In the genomic region with DNA sequence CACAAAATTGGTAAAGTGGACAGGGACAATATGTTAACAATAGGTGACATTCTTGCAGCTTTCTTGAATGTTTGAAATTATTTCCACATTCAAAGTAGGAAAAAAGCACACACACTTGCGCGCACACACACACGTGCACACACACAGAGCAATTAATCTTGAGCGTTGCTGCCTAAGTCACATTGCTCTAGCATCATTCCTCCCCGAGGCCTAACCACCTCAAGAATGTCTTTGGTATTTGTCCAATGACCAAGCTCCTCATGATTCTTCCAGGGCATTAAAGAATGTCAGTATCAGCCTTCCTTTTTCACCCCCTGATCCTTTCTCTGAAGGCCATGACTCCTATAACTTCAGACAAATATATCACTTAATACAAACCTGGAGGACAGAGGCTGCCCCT, we compare ENCODE assay signal across 1 cellular context.
TF ChIP-seq lines count a peak whose summit lies in the region.

No MANE protein-coding gene starts in this region.

TF ChIP-seq in WTC11, 78 proteins besides CTCF, POLR2A, EP300 and RAD21 (continued from another document):
- TF ChIP-seq, protein P1, sequence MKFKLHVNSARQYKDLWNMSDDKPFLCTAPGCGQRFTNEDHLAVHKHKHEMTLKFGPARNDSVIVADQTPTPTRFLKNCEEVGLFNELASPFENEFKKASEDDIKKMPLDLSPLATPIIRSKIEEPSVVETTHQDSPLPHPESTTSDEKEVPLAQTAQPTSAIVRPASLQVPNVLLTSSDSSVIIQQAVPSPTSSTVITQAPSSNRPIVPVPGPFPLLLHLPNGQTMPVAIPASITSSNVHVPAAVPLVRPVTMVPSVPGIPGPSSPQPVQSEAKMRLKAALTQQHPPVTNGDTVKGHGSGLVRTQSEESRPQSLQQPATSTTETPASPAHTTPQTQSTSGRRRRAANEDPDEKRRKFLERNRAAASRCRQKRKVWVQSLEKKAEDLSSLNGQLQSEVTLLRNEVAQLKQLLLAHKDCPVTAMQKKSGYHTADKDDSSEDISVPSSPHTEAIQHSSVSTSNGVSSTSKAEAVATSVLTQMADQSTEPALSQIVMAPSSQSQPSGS (CRISPR knock-in tag; IDR thresholded peaks at IDR 0.05; ENCODE audit: borderline replicate concordance, low read depth) = no peak
- TF ChIP-seq, protein P2, sequence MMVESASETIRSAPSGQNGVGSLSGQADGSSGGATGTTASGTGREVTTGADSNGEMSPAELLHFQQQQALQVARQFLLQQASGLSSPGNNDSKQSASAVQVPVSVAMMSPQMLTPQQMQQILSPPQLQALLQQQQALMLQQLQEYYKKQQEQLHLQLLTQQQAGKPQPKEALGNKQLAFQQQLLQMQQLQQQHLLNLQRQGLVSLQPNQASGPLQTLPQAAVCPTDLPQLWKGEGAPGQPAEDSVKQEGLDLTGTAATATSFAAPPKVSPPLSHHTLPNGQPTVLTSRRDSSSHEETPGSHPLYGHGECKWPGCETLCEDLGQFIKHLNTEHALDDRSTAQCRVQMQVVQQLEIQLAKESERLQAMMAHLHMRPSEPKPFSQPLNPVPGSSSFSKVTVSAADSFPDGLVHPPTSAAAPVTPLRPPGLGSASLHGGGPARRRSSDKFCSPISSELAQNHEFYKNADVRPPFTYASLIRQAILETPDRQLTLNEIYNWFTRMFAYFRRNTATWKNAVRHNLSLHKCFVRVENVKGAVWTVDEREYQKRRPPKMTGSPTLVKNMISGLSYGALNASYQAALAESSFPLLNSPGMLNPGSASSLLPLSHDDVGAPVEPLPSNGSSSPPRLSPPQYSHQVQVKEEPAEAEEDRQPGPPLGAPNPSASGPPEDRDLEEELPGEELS (CRISPR knock-in tag; IDR thresholded peaks at IDR 0.05) = no peak
- TF ChIP-seq ZNF219 (CRISPR knock-in tag; IDR thresholded peaks at IDR 0.05; ENCODE audit: borderline replicate concordance) (no peak), ETV6 (CRISPR knock-in tag; IDR thresholded peaks at IDR 0.05) (no peak), SMAD3 (CRISPR knock-in tag; IDR thresholded peaks at IDR 0.05; ENCODE audit: borderline replicate concordance) (no peak)
